ENCODE assay signal across 1 cellular context in genomic region chr3:42902257-42902656, GRCh38.
TF ChIP-seq lines count a peak whose summit lies in the region.

No MANE protein-coding gene starts in this region.

TF ChIP-seq in K562, 482 proteins besides CTCF, POLR2A, EP300 and RAD21 (continued from another document and continues in another):
- TF ChIP-seq ZHX1 (conservative IDR thresholded peaks at IDR 0.05; ENCODE audit: low read length) (no peak), ZNF239 (CRISPR knock-in tag; IDR thresholded peaks at IDR 0.05) (peak; percentile 99), ARID2 (IDR thresholded peaks at IDR 0.05) (no peak), HLTF (IDR thresholded peaks at IDR 0.05) (no peak), BACH1 (tag; IDR thresholded peaks at IDR 0.05) (no peak), XRCC5 (IDR thresholded peaks at IDR 0.05; ENCODE audit: low read depth, low read length) (no peak), SOX6 (IDR thresholded peaks at IDR 0.05) (peak; percentile 72), KHSRP (IDR thresholded peaks at IDR 0.05) (no peak), THRAP3 (IDR thresholded peaks at IDR 0.05; ENCODE audit: borderline replicate concordance) (no peak), ZNF778 (CRISPR knock-in tag; IDR thresholded peaks at IDR 0.05) (no peak), ZBTB43 (CRISPR knock-in tag; IDR thresholded peaks at IDR 0.05) (no peak), ZNF780A (CRISPR knock-in tag; IDR thresholded peaks at IDR 0.05) (no peak), CXXC5 (CRISPR knock-in tag; IDR thresholded peaks at IDR 0.05) (0 out of 2 replicates have a peak, but pooled peaks have one; percentile 15), ZSCAN32 (CRISPR knock-in tag; IDR thresholded peaks at IDR 0.05) (no peak), CBFB (CRISPR knock-in tag; IDR thresholded peaks at IDR 0.05) (no peak), GTF2F1 (IDR thresholded peaks at IDR 0.05; ENCODE audit: low read depth, low read length) (no peak), ZBTB2 (IDR thresholded peaks at IDR 0.05) (no peak), EGR1 (conservative IDR thresholded peaks at IDR 0.05) (no peak), GABPA (tag; conservative IDR thresholded peaks at IDR 0.05; ENCODE audit: low read depth) (no peak), ILF3 (IDR thresholded peaks at IDR 0.05; ENCODE audit: borderline replicate concordance) (no peak), RCOR1 (IDR thresholded peaks at IDR 0.05; ENCODE audit: borderline replicate concordance in 1 of 2, low read depth in 2 of 2, low read length in 2 of 2) (0 out of 4 replicates have a peak, but pooled peaks of 1 of the 2 experiments have one; percentile 46), MTA3 (IDR thresholded peaks at IDR 0.05; ENCODE audit: borderline replicate concordance) (no peak), CLOCK (CRISPR knock-in tag; IDR thresholded peaks at IDR 0.05; ENCODE audit: borderline replicate concordance) (no peak), MEIS2 (IDR thresholded peaks at IDR 0.05; ENCODE audit: partially characterized antibody) (peak; percentile 74), ZNF253 (CRISPR knock-in tag; conservative IDR thresholded peaks at IDR 0.05) (no peak), ETV6 (IDR thresholded peaks at IDR 0.05; ENCODE audit: borderline replicate concordance in 1 of 2, low read depth in 2 of 2, low read length in 1 of 2) (no peak), ETV6 (CRISPR knock-in tag; IDR thresholded peaks at IDR 0.05; ENCODE audit: borderline replicate concordance) (no peak), CC2D1A (IDR thresholded peaks at IDR 0.05) (no peak), PHF20 (IDR thresholded peaks at IDR 0.05; ENCODE audit: partially characterized antibody) (no peak), ZBTB9 (CRISPR knock-in tag; IDR thresholded peaks at IDR 0.05) (0 out of 2 replicates have a peak, but pooled peaks have one; percentile 31), MAFK (IDR thresholded peaks at IDR 0.05; ENCODE audit: low read length) (no peak), ZZZ3 (IDR thresholded peaks at IDR 0.05) (no peak), ZC3H11A (IDR thresholded peaks at IDR 0.05; ENCODE audit: low read depth, low read length) (no peak)
- TF ChIP-seq, protein P1, sequence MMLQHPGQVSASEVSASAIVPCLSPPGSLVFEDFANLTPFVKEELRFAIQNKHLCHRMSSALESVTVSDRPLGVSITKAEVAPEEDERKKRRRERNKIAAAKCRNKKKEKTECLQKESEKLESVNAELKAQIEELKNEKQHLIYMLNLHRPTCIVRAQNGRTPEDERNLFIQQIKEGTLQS (IDR thresholded peaks at IDR 0.05): no peak
- TF ChIP-seq, protein P1 (CRISPR knock-in tag; conservative IDR thresholded peaks at IDR 0.05): no peak
- TF ChIP-seq, protein P2, sequence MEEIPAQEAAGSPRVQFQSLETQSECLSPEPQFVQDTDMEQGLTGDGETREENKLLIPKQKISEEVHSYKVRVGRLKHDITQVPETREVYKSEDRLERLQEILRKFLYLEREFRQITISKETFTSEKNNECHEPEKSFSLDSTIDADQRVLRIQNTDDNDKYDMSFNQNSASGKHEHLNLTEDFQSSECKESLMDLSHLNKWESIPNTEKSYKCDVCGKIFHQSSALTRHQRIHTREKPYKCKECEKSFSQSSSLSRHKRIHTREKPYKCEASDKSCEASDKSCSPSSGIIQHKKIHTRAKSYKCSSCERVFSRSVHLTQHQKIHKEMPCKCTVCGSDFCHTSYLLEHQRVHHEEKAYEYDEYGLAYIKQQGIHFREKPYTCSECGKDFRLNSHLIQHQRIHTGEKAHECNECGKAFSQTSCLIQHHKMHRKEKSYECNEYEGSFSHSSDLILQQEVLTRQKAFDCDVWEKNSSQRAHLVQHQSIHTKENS (CRISPR knock-in tag; IDR thresholded peaks at IDR 0.05): no peak
- TF ChIP-seq, protein P3, sequence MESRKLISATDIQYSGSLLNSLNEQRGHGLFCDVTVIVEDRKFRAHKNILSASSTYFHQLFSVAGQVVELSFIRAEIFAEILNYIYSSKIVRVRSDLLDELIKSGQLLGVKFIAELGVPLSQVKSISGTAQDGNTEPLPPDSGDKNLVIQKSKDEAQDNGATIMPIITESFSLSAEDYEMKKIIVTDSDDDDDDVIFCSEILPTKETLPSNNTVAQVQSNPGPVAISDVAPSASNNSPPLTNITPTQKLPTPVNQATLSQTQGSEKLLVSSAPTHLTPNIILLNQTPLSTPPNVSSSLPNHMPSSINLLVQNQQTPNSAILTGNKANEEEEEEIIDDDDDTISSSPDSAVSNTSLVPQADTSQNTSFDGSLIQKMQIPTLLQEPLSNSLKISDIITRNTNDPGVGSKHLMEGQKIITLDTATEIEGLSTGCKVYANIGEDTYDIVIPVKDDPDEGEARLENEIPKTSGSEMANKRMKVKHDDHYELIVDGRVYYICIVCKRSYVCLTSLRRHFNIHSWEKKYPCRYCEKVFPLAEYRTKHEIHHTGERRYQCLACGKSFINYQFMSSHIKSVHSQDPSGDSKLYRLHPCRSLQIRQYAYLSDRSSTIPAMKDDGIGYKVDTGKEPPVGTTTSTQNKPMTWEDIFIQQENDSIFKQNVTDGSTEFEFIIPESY (CRISPR knock-in tag; IDR thresholded peaks at IDR 0.05): no peak
- TF ChIP-seq, protein P4, sequence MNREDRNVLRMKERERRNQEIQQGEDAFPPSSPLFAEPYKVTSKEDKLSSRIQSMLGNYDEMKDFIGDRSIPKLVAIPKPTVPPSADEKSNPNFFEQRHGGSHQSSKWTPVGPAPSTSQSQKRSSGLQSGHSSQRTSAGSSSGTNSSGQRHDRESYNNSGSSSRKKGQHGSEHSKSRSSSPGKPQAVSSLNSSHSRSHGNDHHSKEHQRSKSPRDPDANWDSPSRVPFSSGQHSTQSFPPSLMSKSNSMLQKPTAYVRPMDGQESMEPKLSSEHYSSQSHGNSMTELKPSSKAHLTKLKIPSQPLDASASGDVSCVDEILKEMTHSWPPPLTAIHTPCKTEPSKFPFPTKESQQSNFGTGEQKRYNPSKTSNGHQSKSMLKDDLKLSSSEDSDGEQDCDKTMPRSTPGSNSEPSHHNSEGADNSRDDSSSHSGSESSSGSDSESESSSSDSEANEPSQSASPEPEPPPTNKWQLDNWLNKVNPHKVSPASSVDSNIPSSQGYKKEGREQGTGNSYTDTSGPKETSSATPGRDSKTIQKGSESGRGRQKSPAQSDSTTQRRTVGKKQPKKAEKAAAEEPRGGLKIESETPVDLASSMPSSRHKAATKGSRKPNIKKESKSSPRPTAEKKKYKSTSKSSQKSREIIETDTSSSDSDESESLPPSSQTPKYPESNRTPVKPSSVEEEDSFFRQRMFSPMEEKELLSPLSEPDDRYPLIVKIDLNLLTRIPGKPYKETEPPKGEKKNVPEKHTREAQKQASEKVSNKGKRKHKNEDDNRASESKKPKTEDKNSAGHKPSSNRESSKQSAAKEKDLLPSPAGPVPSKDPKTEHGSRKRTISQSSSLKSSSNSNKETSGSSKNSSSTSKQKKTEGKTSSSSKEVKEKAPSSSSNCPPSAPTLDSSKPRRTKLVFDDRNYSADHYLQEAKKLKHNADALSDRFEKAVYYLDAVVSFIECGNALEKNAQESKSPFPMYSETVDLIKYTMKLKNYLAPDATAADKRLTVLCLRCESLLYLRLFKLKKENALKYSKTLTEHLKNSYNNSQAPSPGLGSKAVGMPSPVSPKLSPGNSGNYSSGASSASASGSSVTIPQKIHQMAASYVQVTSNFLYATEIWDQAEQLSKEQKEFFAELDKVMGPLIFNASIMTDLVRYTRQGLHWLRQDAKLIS (CRISPR knock-in tag; IDR thresholded peaks at IDR 0.05): no peak
- TF ChIP-seq, protein P5, sequence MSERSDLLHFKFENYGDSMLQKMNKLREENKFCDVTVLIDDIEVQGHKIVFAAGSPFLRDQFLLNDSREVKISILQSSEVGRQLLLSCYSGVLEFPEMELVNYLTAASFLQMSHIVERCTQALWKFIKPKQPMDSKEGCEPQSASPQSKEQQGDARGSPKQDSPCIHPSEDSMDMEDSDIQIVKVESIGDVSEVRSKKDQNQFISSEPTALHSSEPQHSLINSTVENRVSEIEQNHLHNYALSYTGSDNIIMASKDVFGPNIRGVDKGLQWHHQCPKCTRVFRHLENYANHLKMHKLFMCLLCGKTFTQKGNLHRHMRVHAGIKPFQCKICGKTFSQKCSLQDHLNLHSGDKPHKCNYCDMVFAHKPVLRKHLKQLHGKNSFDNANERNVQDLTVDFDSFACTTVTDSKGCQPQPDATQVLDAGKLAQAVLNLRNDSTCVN (CRISPR knock-in tag; IDR thresholded peaks at IDR 0.05): no peak
- TF ChIP-seq, protein P6, sequence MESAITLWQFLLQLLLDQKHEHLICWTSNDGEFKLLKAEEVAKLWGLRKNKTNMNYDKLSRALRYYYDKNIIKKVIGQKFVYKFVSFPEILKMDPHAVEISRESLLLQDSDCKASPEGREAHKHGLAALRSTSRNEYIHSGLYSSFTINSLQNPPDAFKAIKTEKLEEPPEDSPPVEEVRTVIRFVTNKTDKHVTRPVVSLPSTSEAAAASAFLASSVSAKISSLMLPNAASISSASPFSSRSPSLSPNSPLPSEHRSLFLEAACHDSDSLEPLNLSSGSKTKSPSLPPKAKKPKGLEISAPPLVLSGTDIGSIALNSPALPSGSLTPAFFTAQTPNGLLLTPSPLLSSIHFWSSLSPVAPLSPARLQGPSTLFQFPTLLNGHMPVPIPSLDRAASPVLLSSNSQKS (CRISPR knock-in tag; IDR thresholded peaks at IDR 0.05): no peak
- TF ChIP-seq, protein P7, sequence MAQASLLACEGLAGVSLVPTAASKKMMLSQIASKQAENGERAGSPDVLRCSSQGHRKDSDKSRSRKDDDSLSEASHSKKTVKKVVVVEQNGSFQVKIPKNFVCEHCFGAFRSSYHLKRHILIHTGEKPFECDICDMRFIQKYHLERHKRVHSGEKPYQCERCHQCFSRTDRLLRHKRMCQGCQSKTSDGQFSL (CRISPR knock-in tag; IDR thresholded peaks at IDR 0.05): no peak
- TF ChIP-seq, protein P7 (tag; IDR thresholded peaks at IDR 0.05): no peak
